ENCODE assay signal across 8 cellular contexts in genomic region chr15:89333011-89333860, GRCh38. TPM values are rescaled to one million over a fixed set of nuclear protein-coding genes. Genes with fewer than 3 reads are reported as not detected.
DNase-seq lines count a peak whose midpoint lies in the region; ATAC-seq and TF ChIP-seq lines count a peak whose summit lies in the region.

No MANE protein-coding gene starts in this region.

- CTCF ChIA-PET in RWPE1 (lab: Yijun Ruan, JAX), result interaction anchor here (1.1 kb wide), 1 partner anchor 97 kb away, joined by 3 read pairs; no protein-coding TSS in a partner anchor

- no peaks in the 10 kb centered on the region for H3K9me3 ChIP-seq in fibroblast of lung (ENCODE audit: control insufficient read depth, insufficient read depth, low read depth, low read length)
- H3K9me3 ChIP-seq in prostate gland, result no peaks in the 10 kb centered on the region

- intact Hi-C loops in prostate gland (cut with DNase I), result loop anchor here (10.0 kb wide), 1 partner anchor 88 kb away; the partner anchor contains the start of gene FANCI

- H2AFZ ChIP-seq in fibroblast of lung (ENCODE audit: low read length), result no peak overlapping the region

- peaks cover 34% of the 10 kb centered on the region for H3K36me3 ChIP-seq in fibroblast of lung (ENCODE audit: control insufficient read depth, insufficient read depth, low read length)
- H3K36me3 ChIP-seq in prostate gland, result peaks cover 11 to 14% of the 10 kb centered on the region in 2 donors

- peak overlapping the region; percentile 93 for H3K9ac ChIP-seq in fibroblast of lung (ENCODE audit: insufficient read depth, low read length)

- no peaks in the 10 kb centered on the region for H4K20me1 ChIP-seq in fibroblast of lung (ENCODE audit: control insufficient read depth, extremely low read depth, insufficient read depth, low read length)

- DNase-seq in RWPE1 (ENCODE audit: low spot score), result no peak
- no peak for DNase-seq in fibroblast of lung (ENCODE audit: low read depth in 2 of 2)
- DNase-seq in prostate gland (ENCODE audit: low spot score), result no peak
- no peak for DNase-seq in DMS53 treated with DMSO at 0.1 percent for 48 hours (lab: John Stamatoyannopoulos, UW; ENCODE audit: unreplicated experiment)

- peaks cover 10% of the 10 kb centered on the region for H3K4me1 ChIP-seq in fibroblast of lung (ENCODE audit: control insufficient read depth, extremely low read depth, insufficient read depth, low read length)
- peaks cover 10% of the 10 kb centered on the region for H3K4me1 ChIP-seq in prostate gland (replicated peaks)

- TF ChIP-seq CTCF in RWPE1 (conservative IDR thresholded peaks at IDR 0.05; ENCODE audit: low read depth) (no peak), fibroblast of lung (conservative IDR thresholded peaks at IDR 0.05 in 1 of 2, IDR thresholded peaks at IDR 0.05 in 1 of 2; ENCODE audit: low read depth in 1 of 2, low read length in 2 of 2) (no peak), prostate gland (IDR thresholded peaks at IDR 0.05) (no peak)

- TF ChIP-seq POLR2A in prostate gland (IDR thresholded peaks at IDR 0.05), result no peak

- peak overlapping the region; percentile 89 for H3K27ac ChIP-seq in RWPE1
- no peak overlapping the region for H3K27ac ChIP-seq in fibroblast of lung (ENCODE audit: insufficient read depth, low read length)
- no peak overlapping the region for H3K27ac ChIP-seq in prostate gland

- H3K4me2 ChIP-seq in fibroblast of lung (ENCODE audit: extremely low read depth, insufficient read depth, low read length), result peak overlapping the region; percentile 81

- POLR2A ChIA-PET in RWPE1 (lab: Yijun Ruan, JAX; ENCODE audit: low non-redundant PET), result no interaction called here

- WGBS in prostate gland, result 88% methylated on average over 56 of the region's 57 CpGs

- peaks cover 53% of the 10 kb centered on the region for H3K79me2 ChIP-seq in fibroblast of lung (ENCODE audit: control insufficient read depth, insufficient read depth, low read length)

- ATAC-seq in GM19324 (IDR thresholded peaks at IDR 0.05; ENCODE audit: low FRiP score, unreplicated experiment) (no peak), GM18867 (IDR thresholded peaks at IDR 0.05; ENCODE audit: unreplicated experiment) (no peak), HG03139 (IDR thresholded peaks at IDR 0.05; ENCODE audit: unreplicated experiment) (no peak)

- peaks cover 3% of the 10 kb centered on the region for H3K27me3 ChIP-seq in fibroblast of lung (ENCODE audit: control insufficient read depth, insufficient read depth, low read length)
- H3K27me3 ChIP-seq in prostate gland (replicated peaks; ENCODE audit: insufficient read depth), result no peaks in the 10 kb centered on the region

- H3K4me3 ChIP-seq in GM08714 (ENCODE audit: low read length), result peak overlapping the region; percentile 94
- H3K4me3 ChIP-seq in fibroblast of lung (replicated peaks in 1 of 4; ENCODE audit: control extremely low read depth in 1 of 4, insufficient read depth in 1 of 4, low read depth in 3 of 4, low read length in 4 of 4), result peak overlapping the region; percentile 85 to 90 (median 90)
- H3K4me3 ChIP-seq in prostate gland, result peak overlapping the region; percentile 78 to 83

RNA-seq across cellular contexts. Expression of gene POLG, which starts 1.4 kb away (rescaled TPM):
- total RNA-seq in fibroblast of lung (52.4 and 61.3 TPM in 2 replicates), prostate gland (10 to 100 TPM; 54.3 to 92.0 TPM)
- 20.4 and 22.7 TPM in 2 replicates for polyA plus RNA-seq in fibroblast of lung
- polyA plus RNA-seq in fibroblast of lung (2012), result 24.8 and 26.6 TPM in 2 replicates
- 44.3 and 85.3 TPM in 2 replicates for polyA minus RNA-seq in fibroblast of lung (ENCODE audit: low replicate concordance)
